ENCODE assay signal across 18 cellular contexts in the genomic region with DNA sequence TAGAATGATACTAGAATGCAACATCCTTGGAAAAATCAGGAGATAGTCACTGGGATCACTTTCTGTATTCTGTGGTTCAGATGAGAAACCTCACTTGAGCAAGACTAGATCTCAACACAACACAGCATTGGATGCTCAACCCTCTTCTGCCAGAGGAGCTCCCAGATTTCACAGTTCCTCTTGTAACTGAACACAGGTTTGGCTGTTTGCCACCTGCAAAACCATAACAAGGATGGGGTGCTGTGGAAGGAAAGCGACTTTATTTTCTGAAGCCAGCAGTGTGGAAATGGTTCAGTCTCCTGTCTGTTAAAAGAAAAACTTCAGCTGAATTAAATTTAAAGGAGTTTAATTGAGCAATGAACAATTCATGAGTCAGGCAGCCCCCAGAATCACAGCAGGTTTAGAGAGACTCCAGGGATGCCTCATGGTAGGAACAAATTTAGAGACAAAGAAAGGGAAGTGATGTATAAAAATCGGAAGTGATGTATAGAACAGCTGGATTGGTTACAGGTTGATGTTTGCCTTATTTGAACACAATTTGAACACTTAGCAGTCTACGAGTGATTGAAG.
"Had no signal": no experiment of that assay in that cellular context is flagged by ENCODE, and none has a peak within 500 bp of the region (broad histone marks: within the 10 kb centered on the region; RNA-seq: fewer than 3 reads in every experiment).

No MANE protein-coding gene starts in this region.

- H3K9me3 ChIP-seq: adrenal gland, esophagus squamous epithelium, mucosa of descending colon, psoas muscle had no signal

- H3K36me3 ChIP-seq: adrenal gland, esophagus squamous epithelium, neural progenitor cell, stomach had no signal

- ATAC-seq: activated naive CD4-positive, alpha-beta T cell treated with anti-CD3 and anti-CD28 coated beads, Interleukin-2, amount 50 U/mL, for 72 hours; left ventricle myocardium superior; mucosa of descending colon; psoas muscle; right cardiac atrium had no signal

- DNase-seq: activated CD4-positive, alpha-beta T cell treated with anti-CD3 and anti-CD28 coated beads, Interleukin-2, amount 50 U/mL, for 48 hours; activated gamma-delta T cell treated with Interleukin-2 at 50 U/mL for 16 hours; adrenal gland; effector CD8-positive, alpha-beta T cell; esophagus squamous epithelium; foreskin fibroblast; left ventricle myocardium superior; mucosa of descending colon; naive B cell; psoas muscle; right cardiac atrium; stimulated activated CD4-positive, alpha-beta T cell treated with anti-CD3 and anti-CD28 coated beads, Interleukin-15, amount 100 ng/mL, for 24 hours; stimulated activated CD4-positive, alpha-beta T cell treated with anti-CD3 and anti-CD28 coated beads, Interleukin-4, amount 100 ng/mL, for 1 hour; stomach; T1000 had no signal

- H3K4me1 ChIP-seq: adrenal gland, psoas muscle had no signal

- H3K9ac ChIP-seq: neural progenitor cell had no signal

- H3K4me2 ChIP-seq: neural progenitor cell had no signal

- H2AFZ ChIP-seq: neural progenitor cell had no signal

- H3K4me3 ChIP-seq: adrenal gland, esophagus squamous epithelium, mucosa of descending colon, neural progenitor cell, psoas muscle, skin epidermis, stomach had no signal

- H3K27ac ChIP-seq: adrenal gland, neural progenitor cell, psoas muscle, skin epidermis, stomach had no signal

- H3K27me3 ChIP-seq: adrenal gland, neural progenitor cell, stomach had no signal
